In the genomic region with DNA sequence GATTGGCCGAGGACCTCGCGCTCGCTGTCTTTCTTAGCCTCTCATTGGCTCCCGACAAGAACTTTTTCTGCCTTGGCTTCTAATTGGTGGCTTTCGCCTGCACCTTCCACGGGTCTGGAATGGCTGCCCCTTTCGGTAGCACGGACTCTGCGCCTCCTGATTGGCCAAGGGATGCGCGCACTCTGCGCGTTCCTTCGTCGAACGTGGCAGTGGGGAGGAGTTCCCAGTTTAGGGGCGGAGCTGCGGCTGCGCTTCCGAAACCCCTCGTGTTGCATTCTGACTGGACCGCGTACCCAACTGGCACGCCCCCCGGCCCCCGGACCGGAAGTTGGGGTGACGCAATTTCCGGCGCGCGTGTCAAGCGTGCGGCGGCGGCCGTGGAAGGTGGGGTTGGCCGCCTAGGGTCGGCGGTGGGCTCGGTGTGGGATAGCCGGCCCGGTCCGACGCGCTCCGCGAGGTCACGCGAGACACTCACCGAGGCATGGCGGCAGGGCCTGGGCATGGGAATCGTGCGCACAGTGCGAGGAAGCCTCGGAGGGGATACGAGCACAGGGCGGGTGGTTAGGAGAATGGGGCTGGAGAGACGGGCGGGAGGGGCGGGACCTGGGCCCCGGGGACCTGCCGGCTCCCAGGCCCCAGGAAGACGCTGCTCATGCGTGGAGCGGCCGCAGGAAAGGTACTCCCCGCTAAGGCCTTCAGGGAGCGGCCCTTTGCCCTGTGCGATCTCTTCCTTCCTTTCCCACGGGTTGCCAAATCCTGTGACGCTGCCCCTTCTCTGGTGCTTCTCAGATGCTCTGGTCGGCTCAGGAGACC, we compare ENCODE assay signal across 8 cellular contexts. TPM values are rescaled to one million over a fixed set of nuclear protein-coding genes. Genes with fewer than 3 reads are reported as not detected.
DNase-seq lines count a peak whose midpoint lies in the region; ATAC-seq and TF ChIP-seq lines count a peak whose summit lies in the region.

No MANE protein-coding gene starts in this region.

- peak; percentile 92 for ATAC-seq in lung (ENCODE audit: insufficient read depth, low FRiP score)

- H3K36me3 ChIP-seq in lung (ENCODE audit: control insufficient read depth in 2 of 2, insufficient read depth in 2 of 2, low read length in 2 of 2), result peaks cover 0 to 19% of the 10 kb centered on the region in 2 donors

- peaks cover 0 to 10% of the 10 kb centered on the region in 2 donors for H3K4me1 ChIP-seq in lung (ENCODE audit: control insufficient read depth in 2 of 2, insufficient read depth in 2 of 2, low read length in 2 of 2)

- DNase-seq in COLO668 (lab: John Stamatoyannopoulos, UW; ENCODE audit: unreplicated experiment) (peak; percentile 99), GM20000 (ENCODE audit: low spot score) (peak; percentile 100), HS-5 (ENCODE audit: low read depth) (peak; percentile 100), NK-92 (lab: John Stamatoyannopoulos, UW; ENCODE audit: unreplicated experiment) (peak; percentile 96), lung (ENCODE audit: low spot score) (peak; percentile 99)
- DNase-seq in activated CD8-positive, alpha-beta memory T cell treated with anti-CD3 and anti-CD28 coated beads for 24 hours, result peak; percentile 100
- DNase-seq in effector CD8-positive, alpha-beta T cell (lab: John Stamatoyannopoulos, UW), result peak; percentile 99
- peak; percentile 98 to 99 (median 98) for DNase-seq in stimulated activated CD4-positive, alpha-beta T cell treated with anti-CD3 and anti-CD28 coated beads, TNF-alpha, amount 100 ng/mL, for 24 hours (ENCODE audit: low read depth in 3 of 3)

- H3K27ac ChIP-seq in lung (ENCODE audit: low read depth in 1 of 2, low read length in 1 of 2), result peak overlapping the region; percentile 80 to 99

- H3K27me3 ChIP-seq in lung (ENCODE audit: control insufficient read depth, insufficient read depth), result no peaks in the 10 kb centered on the region

- 1% methylated on average over 73 to 74 of the region's 74 CpGs for WGBS in lung, 2 donors

- no peaks in the 10 kb centered on the region for H3K9me3 ChIP-seq in lung (ENCODE audit: control insufficient read depth in 2 of 2, insufficient read depth in 1 of 2, low read length in 1 of 2)

- peak overlapping the region; percentile 79 for H3K4me3 ChIP-seq in lung

- TF ChIP-seq CTCF in GM20000 (IDR thresholded peaks at IDR 0.05; ENCODE audit: extremely low read depth, missing control alignments), result no peak
- no peak for TF ChIP-seq CTCF in lung (IDR thresholded peaks at IDR 0.05; ENCODE audit: control extremely low read depth, extremely low read depth)

RNA-seq across cellular contexts. Expression of a gene that starts 0.6 kb away (rescaled TPM):
- 100 to 1,000 TPM; 356 to 990 TPM for total RNA-seq in lung
- 100 to 1,000 TPM; 695 to 862 TPM for polyA plus RNA-seq in lung

RNA-seq across cellular contexts. Expression of a gene that starts 10.2 kb away (rescaled TPM):
- total RNA-seq in lung, result 100 to 1,000 TPM; 118 to 558 TPM
- 100 to 1,000 TPM; 327 to 464 TPM for polyA plus RNA-seq in lung

RNA-seq across cellular contexts. Expression of a gene that starts 26.1 kb away (rescaled TPM):
- not detected for total RNA-seq in lung
- polyA plus RNA-seq in lung, result under 1 TPM in 1 of 2 donors, not detected in 1; 0.13 TPM

RNA-seq across cellular contexts. Expression of a gene that starts 27.9 kb away (rescaled TPM):
- 10 to 100 TPM; 47.6 to 96.2 TPM for total RNA-seq in lung
- polyA plus RNA-seq in lung, result 100 to 1,000 TPM; 117 to 188 TPM

RNA-seq across cellular contexts. Expression of a gene that starts 30.4 kb away (rescaled TPM):
- 10 to 100 TPM; 46.5 to 79.5 TPM for total RNA-seq in lung
- polyA plus RNA-seq in lung, result 10 to 100 TPM; 26.1 to 65.8 TPM

Comparison
In these comparisons a context has a peak if more than half of its experiments do, and no peak if none do; other contexts are left out.
1. Peak in every context shown above with its lines: DNase-seq, ATAC-seq, H3K4me3 ChIP-seq and H3K27ac ChIP-seq.